1 cellular context compared by ENCODE assay signal in the genomic region with DNA sequence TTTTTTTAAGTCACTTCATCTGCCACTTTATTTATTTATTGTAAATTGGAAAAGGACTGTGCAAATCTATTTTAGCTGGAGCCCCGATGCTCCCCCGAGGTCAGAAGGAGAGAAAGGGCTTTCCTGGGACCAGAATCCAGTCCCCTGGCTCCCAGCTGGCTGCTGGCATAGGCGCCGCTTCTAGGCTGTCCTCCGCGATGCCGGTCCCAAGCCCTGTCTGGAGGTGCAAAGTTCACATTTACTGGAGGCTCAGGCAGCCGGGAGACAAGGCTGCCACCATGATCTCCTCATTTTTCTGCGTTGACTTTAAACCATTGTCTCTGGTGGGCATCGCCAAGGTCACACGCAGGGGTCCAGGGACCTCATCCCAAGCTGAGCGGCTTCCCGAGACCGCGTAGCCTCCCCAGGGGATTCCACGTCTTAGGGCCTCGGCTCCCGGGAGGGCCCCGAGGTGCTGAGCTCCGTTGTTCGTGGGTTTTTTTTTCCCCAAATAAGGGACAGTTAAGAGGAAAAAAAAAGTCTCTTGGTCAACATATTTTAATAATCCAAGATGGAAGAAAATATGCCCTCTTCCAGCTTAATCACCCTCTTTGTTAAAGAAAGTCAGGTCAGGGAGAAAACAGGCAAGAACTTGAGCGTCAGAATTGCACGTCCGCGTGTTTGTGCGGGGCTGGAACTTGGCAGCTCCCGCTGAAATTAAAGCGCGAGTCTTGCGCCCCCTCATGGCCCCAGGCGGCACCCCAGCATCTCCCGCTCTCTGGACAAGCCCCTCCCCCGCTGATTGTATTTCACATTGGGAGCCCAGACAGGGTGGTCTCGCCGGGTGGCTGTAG.
TF ChIP-seq lines count a peak whose summit lies in the region.

No MANE protein-coding gene starts in this region.

TF ChIP-seq in WTC11, 78 proteins besides CTCF, POLR2A, EP300 and RAD21 (continued from another document):
- TF ChIP-seq, protein P1, sequence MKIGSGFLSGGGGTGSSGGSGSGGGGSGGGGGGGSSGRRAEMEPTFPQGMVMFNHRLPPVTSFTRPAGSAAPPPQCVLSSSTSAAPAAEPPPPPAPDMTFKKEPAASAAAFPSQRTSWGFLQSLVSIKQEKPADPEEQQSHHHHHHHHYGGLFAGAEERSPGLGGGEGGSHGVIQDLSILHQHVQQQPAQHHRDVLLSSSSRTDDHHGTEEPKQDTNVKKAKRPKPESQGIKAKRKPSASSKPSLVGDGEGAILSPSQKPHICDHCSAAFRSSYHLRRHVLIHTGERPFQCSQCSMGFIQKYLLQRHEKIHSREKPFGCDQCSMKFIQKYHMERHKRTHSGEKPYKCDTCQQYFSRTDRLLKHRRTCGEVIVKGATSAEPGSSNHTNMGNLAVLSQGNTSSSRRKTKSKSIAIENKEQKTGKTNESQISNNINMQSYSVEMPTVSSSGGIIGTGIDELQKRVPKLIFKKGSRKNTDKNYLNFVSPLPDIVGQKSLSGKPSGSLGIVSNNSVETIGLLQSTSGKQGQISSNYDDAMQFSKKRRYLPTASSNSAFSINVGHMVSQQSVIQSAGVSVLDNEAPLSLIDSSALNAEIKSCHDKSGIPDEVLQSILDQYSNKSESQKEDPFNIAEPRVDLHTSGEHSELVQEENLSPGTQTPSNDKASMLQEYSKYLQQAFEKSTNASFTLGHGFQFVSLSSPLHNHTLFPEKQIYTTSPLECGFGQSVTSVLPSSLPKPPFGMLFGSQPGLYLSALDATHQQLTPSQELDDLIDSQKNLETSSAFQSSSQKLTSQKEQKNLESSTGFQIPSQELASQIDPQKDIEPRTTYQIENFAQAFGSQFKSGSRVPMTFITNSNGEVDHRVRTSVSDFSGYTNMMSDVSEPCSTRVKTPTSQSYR (CRISPR knock-in tag; IDR thresholded peaks at IDR 0.05): 0 out of 2 replicates have a peak, but pooled peaks have one; percentile 40
- TF ChIP-seq TCF7 (CRISPR knock-in tag; IDR thresholded peaks at IDR 0.05; ENCODE audit: low read depth) (no peak), ZNF138 (CRISPR knock-in tag; conservative IDR thresholded peaks at IDR 0.05) (no peak), NR1H2 (CRISPR knock-in tag; IDR thresholded peaks at IDR 0.05) (no peak), ZNF317 (CRISPR knock-in tag; IDR thresholded peaks at IDR 0.05; ENCODE audit: borderline replicate concordance, low read depth) (no peak), ZNF416 (CRISPR knock-in tag; IDR thresholded peaks at IDR 0.05) (no peak), SMAD3 (CRISPR knock-in tag; IDR thresholded peaks at IDR 0.05; ENCODE audit: borderline replicate concordance) (no peak), SP1 (CRISPR knock-in tag; conservative IDR thresholded peaks at IDR 0.05) (peak; percentile 44), JAZF1 (CRISPR knock-in tag; IDR thresholded peaks at IDR 0.05) (no peak), ZNF219 (CRISPR knock-in tag; IDR thresholded peaks at IDR 0.05; ENCODE audit: borderline replicate concordance) (no peak), FOXP1 (CRISPR knock-in tag; IDR thresholded peaks at IDR 0.05; ENCODE audit: borderline replicate concordance) (0 out of 2 replicates have a peak, but pooled peaks have one; percentile 47), PRRX2 (CRISPR knock-in tag; IDR thresholded peaks at IDR 0.05) (no peak)
- TF ChIP-seq, protein P2, sequence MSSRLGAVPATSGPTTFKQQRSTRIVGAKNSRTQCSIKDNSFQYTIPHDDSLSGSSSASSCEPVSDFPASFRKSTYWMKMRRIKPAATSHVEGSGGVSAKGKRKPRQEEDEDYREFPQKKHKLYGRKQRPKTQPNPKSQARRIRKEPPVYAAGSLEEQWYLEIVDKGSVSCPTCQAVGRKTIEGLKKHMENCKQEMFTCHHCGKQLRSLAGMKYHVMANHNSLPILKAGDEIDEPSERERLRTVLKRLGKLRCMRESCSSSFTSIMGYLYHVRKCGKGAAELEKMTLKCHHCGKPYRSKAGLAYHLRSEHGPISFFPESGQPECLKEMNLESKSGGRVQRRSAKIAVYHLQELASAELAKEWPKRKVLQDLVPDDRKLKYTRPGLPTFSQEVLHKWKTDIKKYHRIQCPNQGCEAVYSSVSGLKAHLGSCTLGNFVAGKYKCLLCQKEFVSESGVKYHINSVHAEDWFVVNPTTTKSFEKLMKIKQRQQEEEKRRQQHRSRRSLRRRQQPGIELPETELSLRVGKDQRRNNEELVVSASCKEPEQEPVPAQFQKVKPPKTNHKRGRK (CRISPR knock-in tag; IDR thresholded peaks at IDR 0.05; ENCODE audit: borderline replicate concordance): no peak
- TF ChIP-seq, protein P3, sequence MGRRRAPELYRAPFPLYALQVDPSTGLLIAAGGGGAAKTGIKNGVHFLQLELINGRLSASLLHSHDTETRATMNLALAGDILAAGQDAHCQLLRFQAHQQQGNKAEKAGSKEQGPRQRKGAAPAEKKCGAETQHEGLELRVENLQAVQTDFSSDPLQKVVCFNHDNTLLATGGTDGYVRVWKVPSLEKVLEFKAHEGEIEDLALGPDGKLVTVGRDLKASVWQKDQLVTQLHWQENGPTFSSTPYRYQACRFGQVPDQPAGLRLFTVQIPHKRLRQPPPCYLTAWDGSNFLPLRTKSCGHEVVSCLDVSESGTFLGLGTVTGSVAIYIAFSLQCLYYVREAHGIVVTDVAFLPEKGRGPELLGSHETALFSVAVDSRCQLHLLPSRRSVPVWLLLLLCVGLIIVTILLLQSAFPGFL (CRISPR knock-in tag; IDR thresholded peaks at IDR 0.05; ENCODE audit: borderline replicate concordance): no peak
- TF ChIP-seq, protein P4, sequence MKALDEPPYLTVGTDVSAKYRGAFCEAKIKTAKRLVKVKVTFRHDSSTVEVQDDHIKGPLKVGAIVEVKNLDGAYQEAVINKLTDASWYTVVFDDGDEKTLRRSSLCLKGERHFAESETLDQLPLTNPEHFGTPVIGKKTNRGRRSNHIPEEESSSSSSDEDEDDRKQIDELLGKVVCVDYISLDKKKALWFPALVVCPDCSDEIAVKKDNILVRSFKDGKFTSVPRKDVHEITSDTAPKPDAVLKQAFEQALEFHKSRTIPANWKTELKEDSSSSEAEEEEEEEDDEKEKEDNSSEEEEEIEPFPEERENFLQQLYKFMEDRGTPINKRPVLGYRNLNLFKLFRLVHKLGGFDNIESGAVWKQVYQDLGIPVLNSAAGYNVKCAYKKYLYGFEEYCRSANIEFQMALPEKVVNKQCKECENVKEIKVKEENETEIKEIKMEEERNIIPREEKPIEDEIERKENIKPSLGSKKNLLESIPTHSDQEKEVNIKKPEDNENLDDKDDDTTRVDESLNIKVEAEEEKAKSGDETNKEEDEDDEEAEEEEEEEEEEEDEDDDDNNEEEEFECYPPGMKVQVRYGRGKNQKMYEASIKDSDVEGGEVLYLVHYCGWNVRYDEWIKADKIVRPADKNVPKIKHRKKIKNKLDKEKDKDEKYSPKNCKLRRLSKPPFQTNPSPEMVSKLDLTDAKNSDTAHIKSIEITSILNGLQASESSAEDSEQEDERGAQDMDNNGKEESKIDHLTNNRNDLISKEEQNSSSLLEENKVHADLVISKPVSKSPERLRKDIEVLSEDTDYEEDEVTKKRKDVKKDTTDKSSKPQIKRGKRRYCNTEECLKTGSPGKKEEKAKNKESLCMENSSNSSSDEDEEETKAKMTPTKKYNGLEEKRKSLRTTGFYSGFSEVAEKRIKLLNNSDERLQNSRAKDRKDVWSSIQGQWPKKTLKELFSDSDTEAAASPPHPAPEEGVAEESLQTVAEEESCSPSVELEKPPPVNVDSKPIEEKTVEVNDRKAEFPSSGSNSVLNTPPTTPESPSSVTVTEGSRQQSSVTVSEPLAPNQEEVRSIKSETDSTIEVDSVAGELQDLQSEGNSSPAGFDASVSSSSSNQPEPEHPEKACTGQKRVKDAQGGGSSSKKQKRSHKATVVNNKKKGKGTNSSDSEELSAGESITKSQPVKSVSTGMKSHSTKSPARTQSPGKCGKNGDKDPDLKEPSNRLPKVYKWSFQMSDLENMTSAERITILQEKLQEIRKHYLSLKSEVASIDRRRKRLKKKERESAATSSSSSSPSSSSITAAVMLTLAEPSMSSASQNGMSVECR (CRISPR knock-in tag; IDR thresholded peaks at IDR 0.05; ENCODE audit: borderline replicate concordance): no peak
- TF ChIP-seq, protein P5, sequence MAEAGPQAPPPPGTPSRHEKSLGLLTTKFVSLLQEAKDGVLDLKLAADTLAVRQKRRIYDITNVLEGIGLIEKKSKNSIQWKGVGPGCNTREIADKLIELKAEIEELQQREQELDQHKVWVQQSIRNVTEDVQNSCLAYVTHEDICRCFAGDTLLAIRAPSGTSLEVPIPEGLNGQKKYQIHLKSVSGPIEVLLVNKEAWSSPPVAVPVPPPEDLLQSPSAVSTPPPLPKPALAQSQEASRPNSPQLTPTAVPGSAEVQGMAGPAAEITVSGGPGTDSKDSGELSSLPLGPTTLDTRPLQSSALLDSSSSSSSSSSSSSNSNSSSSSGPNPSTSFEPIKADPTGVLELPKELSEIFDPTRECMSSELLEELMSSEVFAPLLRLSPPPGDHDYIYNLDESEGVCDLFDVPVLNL (CRISPR knock-in tag; IDR thresholded peaks at IDR 0.05; ENCODE audit: borderline replicate concordance, low read depth): no peak
- TF ChIP-seq, protein P6, sequence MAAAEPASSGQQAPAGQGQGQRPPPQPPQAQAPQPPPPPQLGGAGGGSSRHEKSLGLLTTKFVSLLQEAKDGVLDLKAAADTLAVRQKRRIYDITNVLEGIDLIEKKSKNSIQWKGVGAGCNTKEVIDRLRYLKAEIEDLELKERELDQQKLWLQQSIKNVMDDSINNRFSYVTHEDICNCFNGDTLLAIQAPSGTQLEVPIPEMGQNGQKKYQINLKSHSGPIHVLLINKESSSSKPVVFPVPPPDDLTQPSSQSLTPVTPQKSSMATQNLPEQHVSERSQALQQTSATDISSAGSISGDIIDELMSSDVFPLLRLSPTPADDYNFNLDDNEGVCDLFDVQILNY (CRISPR knock-in tag; IDR thresholded peaks at IDR 0.05): 0 out of 2 replicates have a peak, but pooled peaks have one; percentile 69
- TF ChIP-seq, protein P7, sequence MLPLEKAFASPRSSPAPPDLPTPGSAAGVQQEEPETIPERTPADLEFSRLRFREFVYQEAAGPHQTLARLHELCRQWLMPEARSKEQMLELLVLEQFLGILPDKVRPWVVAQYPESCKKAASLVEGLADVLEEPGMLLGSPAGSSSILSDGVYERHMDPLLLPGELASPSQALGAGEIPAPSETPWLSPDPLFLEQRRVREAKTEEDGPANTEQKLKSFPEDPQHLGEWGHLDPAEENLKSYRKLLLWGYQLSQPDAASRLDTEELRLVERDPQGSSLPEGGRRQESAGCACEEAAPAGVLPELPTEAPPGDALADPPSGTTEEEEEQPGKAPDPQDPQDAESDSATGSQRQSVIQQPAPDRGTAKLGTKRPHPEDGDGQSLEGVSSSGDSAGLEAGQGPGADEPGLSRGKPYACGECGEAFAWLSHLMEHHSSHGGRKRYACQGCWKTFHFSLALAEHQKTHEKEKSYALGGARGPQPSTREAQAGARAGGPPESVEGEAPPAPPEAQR (CRISPR knock-in tag; IDR thresholded peaks at IDR 0.05): no peak
- TF ChIP-seq, protein P8, sequence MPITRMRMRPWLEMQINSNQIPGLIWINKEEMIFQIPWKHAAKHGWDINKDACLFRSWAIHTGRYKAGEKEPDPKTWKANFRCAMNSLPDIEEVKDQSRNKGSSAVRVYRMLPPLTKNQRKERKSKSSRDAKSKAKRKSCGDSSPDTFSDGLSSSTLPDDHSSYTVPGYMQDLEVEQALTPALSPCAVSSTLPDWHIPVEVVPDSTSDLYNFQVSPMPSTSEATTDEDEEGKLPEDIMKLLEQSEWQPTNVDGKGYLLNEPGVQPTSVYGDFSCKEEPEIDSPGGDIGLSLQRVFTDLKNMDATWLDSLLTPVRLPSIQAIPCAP (CRISPR knock-in tag; IDR thresholded peaks at IDR 0.05): no peak
- TF ChIP-seq, protein P9, sequence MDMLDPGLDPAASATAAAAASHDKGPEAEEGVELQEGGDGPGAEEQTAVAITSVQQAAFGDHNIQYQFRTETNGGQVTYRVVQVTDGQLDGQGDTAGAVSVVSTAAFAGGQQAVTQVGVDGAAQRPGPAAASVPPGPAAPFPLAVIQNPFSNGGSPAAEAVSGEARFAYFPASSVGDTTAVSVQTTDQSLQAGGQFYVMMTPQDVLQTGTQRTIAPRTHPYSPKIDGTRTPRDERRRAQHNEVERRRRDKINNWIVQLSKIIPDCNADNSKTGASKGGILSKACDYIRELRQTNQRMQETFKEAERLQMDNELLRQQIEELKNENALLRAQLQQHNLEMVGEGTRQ (CRISPR knock-in tag; IDR thresholded peaks at IDR 0.05): no peak
- TF ChIP-seq, protein P10, sequence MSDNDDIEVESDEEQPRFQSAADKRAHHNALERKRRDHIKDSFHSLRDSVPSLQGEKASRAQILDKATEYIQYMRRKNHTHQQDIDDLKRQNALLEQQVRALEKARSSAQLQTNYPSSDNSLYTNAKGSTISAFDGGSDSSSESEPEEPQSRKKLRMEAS (CRISPR knock-in tag; IDR thresholded peaks at IDR 0.05): peak; percentile 94
- TF ChIP-seq, protein P11, sequence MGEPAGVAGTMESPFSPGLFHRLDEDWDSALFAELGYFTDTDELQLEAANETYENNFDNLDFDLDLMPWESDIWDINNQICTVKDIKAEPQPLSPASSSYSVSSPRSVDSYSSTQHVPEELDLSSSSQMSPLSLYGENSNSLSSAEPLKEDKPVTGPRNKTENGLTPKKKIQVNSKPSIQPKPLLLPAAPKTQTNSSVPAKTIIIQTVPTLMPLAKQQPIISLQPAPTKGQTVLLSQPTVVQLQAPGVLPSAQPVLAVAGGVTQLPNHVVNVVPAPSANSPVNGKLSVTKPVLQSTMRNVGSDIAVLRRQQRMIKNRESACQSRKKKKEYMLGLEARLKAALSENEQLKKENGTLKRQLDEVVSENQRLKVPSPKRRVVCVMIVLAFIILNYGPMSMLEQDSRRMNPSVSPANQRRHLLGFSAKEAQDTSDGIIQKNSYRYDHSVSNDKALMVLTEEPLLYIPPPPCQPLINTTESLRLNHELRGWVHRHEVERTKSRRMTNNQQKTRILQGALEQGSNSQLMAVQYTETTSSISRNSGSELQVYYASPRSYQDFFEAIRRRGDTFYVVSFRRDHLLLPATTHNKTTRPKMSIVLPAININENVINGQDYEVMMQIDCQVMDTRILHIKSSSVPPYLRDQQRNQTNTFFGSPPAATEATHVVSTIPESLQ (CRISPR knock-in tag; IDR thresholded peaks at IDR 0.05): no peak
- TF ChIP-seq, protein P12, sequence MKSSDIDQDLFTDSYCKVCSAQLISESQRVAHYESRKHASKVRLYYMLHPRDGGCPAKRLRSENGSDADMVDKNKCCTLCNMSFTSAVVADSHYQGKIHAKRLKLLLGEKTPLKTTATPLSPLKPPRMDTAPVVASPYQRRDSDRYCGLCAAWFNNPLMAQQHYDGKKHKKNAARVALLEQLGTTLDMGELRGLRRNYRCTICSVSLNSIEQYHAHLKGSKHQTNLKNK (CRISPR knock-in tag; IDR thresholded peaks at IDR 0.05): no peak
